Comparison of ENCODE assay signal across 19 cellular contexts in genomic region chr4:30828290-30828926, GRCh38.
DNase-seq lines count a peak whose midpoint lies in the region; ATAC-seq and TF ChIP-seq lines count a peak whose summit lies in the region.
"Had no signal": no experiment of that assay in that cellular context is flagged by ENCODE, and none has a peak within 500 bp of the region (broad histone marks: within the 10 kb centered on the region; RNA-seq: fewer than 3 reads in every experiment).

No MANE protein-coding gene starts in this region.

- no peak for TF ChIP-seq CTCF in SK-N-SH (IDR thresholded peaks at IDR 0.05)
- no peak for TF ChIP-seq CTCF in fibroblast of pulmonary artery (IDR thresholded peaks at IDR 0.05; ENCODE audit: low read length, missing control alignments)

- H3K9ac ChIP-seq in SK-N-SH, result no peak overlapping the region

- H3K27me3 ChIP-seq in SK-N-SH (ENCODE audit: insufficient read depth), result no peaks in the 10 kb centered on the region
- H3K27me3 ChIP-seq: ascending aorta had no signal

- H3K4me3 ChIP-seq in SK-N-SH (ENCODE audit: low read depth in 2 of 2, low read length in 1 of 2) (no peak overlapping the region), fibroblast of pulmonary artery (replicated peaks; ENCODE audit: low read depth, low read length) (no peak overlapping the region)
- H3K4me3 ChIP-seq: ascending aorta, coronary artery, thoracic aorta had no signal

- CTCF ChIA-PET in SK-N-SH (lab: Yijun Ruan, JAX), result interaction anchor here (1.2 kb wide), 1 partner anchor 11 kb away, joined by 4 read pairs; no protein-coding TSS in a partner anchor

- WGBS in SK-N-SH (ENCODE audit: low lambda C conversion rate), result 71% methylated on average over 4 of the region's 4 CpGs

- H3K4me2 ChIP-seq in SK-N-SH, result no peak overlapping the region

- peak; percentile 31; the same call in 2 of the 3 replicates for ATAC-seq in SK-N-SH treated with all-trans-retinoic acid at 6 μM for 48 hours
- no peak for ATAC-seq in GM19023 (IDR thresholded peaks at IDR 0.05; ENCODE audit: unreplicated experiment)

- no peak for TF ChIP-seq EP300 in SK-N-SH (IDR thresholded peaks at IDR 0.05; ENCODE audit: borderline replicate concordance in 1 of 2, low read depth in 1 of 2, low read length in 1 of 2)

- POLR2A ChIA-PET in SK-N-SH (lab: Yijun Ruan, JAX), result no interaction called here

- H3K9me3 ChIP-seq in SK-N-SH, result no peaks in the 10 kb centered on the region
- H3K9me3 ChIP-seq: ascending aorta, thoracic aorta had no signal

- no peaks in the 10 kb centered on the region for H3K79me2 ChIP-seq in SK-N-SH (ENCODE audit: insufficient read depth)

- no peaks in the 10 kb centered on the region for H3F3A ChIP-seq in SK-N-SH (replicated peaks; ENCODE audit: insufficient read depth)

- TF ChIP-seq RAD21 in SK-N-SH (IDR thresholded peaks at IDR 0.05; ENCODE audit: low read length), result no peak

- peaks cover 0 to 4% of the 10 kb centered on the region in 2 experiments; a peak in 3 of 4 replicates for H3K4me1 ChIP-seq in SK-N-SH (ENCODE audit: control insufficient read depth in 1 of 2, insufficient read depth in 2 of 2, low read depth in 1 of 2, low read length in 1 of 2)

- H4K20me1 ChIP-seq in SK-N-SH (ENCODE audit: insufficient read depth), result no peaks in the 10 kb centered on the region

- no peaks in the 10 kb centered on the region for H3K36me3 ChIP-seq in SK-N-SH (replicated peaks in 1 of 2; ENCODE audit: control insufficient read depth in 1 of 2, insufficient read depth in 2 of 2, low read length in 1 of 2)
- H3K36me3 ChIP-seq: ascending aorta, thoracic aorta had no signal

- no peak overlapping the region for H2AFZ ChIP-seq in SK-N-SH (ENCODE audit: low read depth)

- H3K27ac ChIP-seq in SK-N-SH (ENCODE audit: low read depth in 2 of 2, low read length in 1 of 2), result no peak overlapping the region
- H3K27ac ChIP-seq: ascending aorta, coronary artery, thoracic aorta had no signal

- H3K9me2 ChIP-seq in SK-N-SH, result no peaks in the 10 kb centered on the region

- DNase-seq in SK-N-SH (no peak), NCI-H2196 (lab: John Stamatoyannopoulos, UW; ENCODE audit: unreplicated experiment) (peak; percentile 10), fibroblast of pulmonary artery (ENCODE audit: low read depth) (peak; percentile 16), NCI-H226 (no peak)
- DNase-seq in activated CD4-positive, alpha-beta T cell treated with anti-CD3 and anti-CD28 coated beads for 4 hours, result no peak
- no peak for DNase-seq in stimulated activated CD4-positive, alpha-beta T cell treated with anti-CD3 and anti-CD28 coated beads, Interleukin-1b, Interleukin-23, amount 100 ng/mL, for 48 hours
- DNase-seq: activated CD4-positive, alpha-beta T cell treated with anti-CD3 and anti-CD28 coated beads, Interleukin-2, amount 10 ng/mL, durations not matched to agents 24 days and 14 days; activated CD8-positive, alpha-beta memory T cell treated with anti-CD3 and anti-CD28 coated beads, Interleukin-2, amount 50 U/mL, for 4 hours; activated naive CD4-positive, alpha-beta T cell; CD4-positive, alpha-beta memory T cell; DND-41; foreskin fibroblast; NCI-H2107; stimulated activated CD4-positive, alpha-beta T cell treated with anti-CD3 and anti-CD28 coated beads, Interleukin-12 subunit alpha, Interleukin-12 subunit beta, amount 100 ng/mL, for 4 hours had no signal

TF ChIP-seq in SK-N-SH treated with all-trans-retinoic acid at 6 μM for 48 hours, 23 proteins besides CTCF, POLR2A, EP300 and RAD21:
- no peak; the same call in 1 of the 2 replicates for TF ChIP-seq PATZ1 (CRISPR knock-in tag; IDR thresholded peaks at IDR 0.05; ENCODE audit: borderline replicate concordance)
- no peak for TF ChIP-seq OSR1 (CRISPR knock-in tag; IDR thresholded peaks at IDR 0.05)
- no peak for TF ChIP-seq RARB (CRISPR knock-in tag; IDR thresholded peaks at IDR 0.05)
- TF ChIP-seq ZC3H10 (CRISPR knock-in tag; IDR thresholded peaks at IDR 0.05), result peak; percentile 50; the same call in 1 of the 2 replicates
- no peak for TF ChIP-seq ZFP30 (CRISPR knock-in tag; IDR thresholded peaks at IDR 0.05)
- TF ChIP-seq ISL1 (CRISPR knock-in tag; IDR thresholded peaks at IDR 0.05), result peak; percentile 60
- no peak for TF ChIP-seq BACH2 (CRISPR knock-in tag; IDR thresholded peaks at IDR 0.05; ENCODE audit: borderline replicate concordance)
- no peak for TF ChIP-seq ARNTL (CRISPR knock-in tag; IDR thresholded peaks at IDR 0.05; ENCODE audit: borderline replicate concordance, low read depth)
- TF ChIP-seq CREB5 (CRISPR knock-in tag; IDR thresholded peaks at IDR 0.05; ENCODE audit: low read depth), result no peak
- TF ChIP-seq ZFP3 (CRISPR knock-in tag; IDR thresholded peaks at IDR 0.05), result no peak
- TF ChIP-seq GLIS3 (CRISPR knock-in tag; IDR thresholded peaks at IDR 0.05), result no peak
TF ChIP-seq in SK-N-SH treated with all-trans-retinoic acid at 6 μM for 48 hours: peak in this region for 2.

TF ChIP-seq in SK-N-SH, 30 proteins besides CTCF, POLR2A, EP300 and RAD21:
- TF ChIP-seq RCOR1 (IDR thresholded peaks at IDR 0.05; ENCODE audit: low read length), result no peak
- no peak for TF ChIP-seq NFIC (IDR thresholded peaks at IDR 0.05; ENCODE audit: borderline replicate concordance)
- TF ChIP-seq FOXM1 (IDR thresholded peaks at IDR 0.05; ENCODE audit: low read depth), result no peak
- no peak for TF ChIP-seq ZBTB33 (IDR thresholded peaks at IDR 0.05; ENCODE audit: borderline replicate concordance, low read depth)
- no peak for TF ChIP-seq USF1 (IDR thresholded peaks at IDR 0.05; ENCODE audit: borderline replicate concordance, low read depth)
- TF ChIP-seq MXI1 (IDR thresholded peaks at IDR 0.05; ENCODE audit: low read depth, low read length), result no peak
- no peak for TF ChIP-seq NRF1 (IDR thresholded peaks at IDR 0.05; ENCODE audit: low read depth, low read length)
- TF ChIP-seq MAX (IDR thresholded peaks at IDR 0.05; ENCODE audit: low read depth), result no peak
- TF ChIP-seq RFX5 (IDR thresholded peaks at IDR 0.05; ENCODE audit: low read length), result no peak
- TF ChIP-seq TAF1 (IDR thresholded peaks at IDR 0.05; ENCODE audit: borderline replicate concordance, low read depth, low read length), result no peak
- no peak for TF ChIP-seq JUND (IDR thresholded peaks at IDR 0.05)
- no peak for TF ChIP-seq FOXJ3 (CRISPR knock-in tag; IDR thresholded peaks at IDR 0.05)
- no peak for TF ChIP-seq PBX3 (IDR thresholded peaks at IDR 0.05)
- TF ChIP-seq GABPA (IDR thresholded peaks at IDR 0.05; ENCODE audit: low read depth), result no peak

Comparison
In these comparisons a context has a peak if more than half of its experiments do, and no peak if none do; other contexts are left out.
1. DNase-seq: peak in NCI-H2196 (single experiment) and fibroblast of pulmonary artery (single experiment); none in SK-N-SH (single experiment), activated CD4-positive, alpha-beta T cell treated with anti-CD3 and anti-CD28 coated beads for 4 hours (0 of 2), NCI-H226 (single experiment) and stimulated activated CD4-positive, alpha-beta T cell treated with anti-CD3 and anti-CD28 coated beads, Interleukin-1b, Interleukin-23, amount 100 ng/mL, for 48 hours (single experiment).